ENCODE assay signal across 11 cellular contexts in the genomic region with DNA sequence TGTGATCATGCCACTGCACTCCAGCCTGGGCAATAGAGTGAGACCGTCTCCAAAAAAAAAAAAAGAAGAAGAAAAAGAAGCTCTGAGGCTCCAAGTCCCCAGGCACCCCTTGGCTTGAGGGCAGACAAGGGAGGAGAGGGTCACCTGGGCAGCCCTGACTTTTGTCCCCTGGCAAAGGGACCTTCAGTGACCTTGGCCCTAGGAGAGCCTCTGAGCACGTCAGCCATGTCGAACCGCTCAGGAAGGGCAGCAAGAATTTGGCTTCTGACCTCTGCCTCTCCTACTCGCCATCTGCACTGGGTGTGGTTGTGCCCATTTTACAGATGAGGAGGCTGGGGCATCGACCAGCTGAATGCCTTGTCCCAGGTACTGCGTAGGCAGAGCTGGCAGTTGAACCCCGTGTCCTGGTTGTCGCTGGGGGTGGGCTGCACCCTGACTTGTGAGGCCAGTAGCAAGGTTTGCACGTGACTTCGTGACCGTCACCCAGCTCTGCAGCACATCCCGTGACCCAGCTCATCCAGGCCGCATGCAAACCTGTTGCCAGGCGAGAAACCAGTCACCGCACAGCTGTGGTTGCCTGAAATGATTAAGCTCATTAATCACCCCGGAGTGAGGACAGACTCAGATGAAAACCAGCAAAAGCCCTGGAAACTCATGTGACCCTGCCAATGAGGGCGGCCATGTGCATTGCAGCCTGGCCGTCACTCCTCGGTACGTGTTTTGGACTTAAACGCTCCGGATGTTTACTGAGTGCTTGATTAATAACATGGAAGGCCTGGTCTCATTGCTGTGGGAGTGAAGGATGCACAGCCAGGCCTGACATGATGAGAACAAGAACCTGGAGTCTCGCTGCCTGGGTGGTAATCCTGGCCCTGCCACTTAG. TPM values are rescaled to one million over a fixed set of nuclear protein-coding genes. Genes with fewer than 3 reads are reported as not detected.
DNase-seq lines count a peak whose midpoint lies in the region; ATAC-seq, FAIRE-seq and TF ChIP-seq lines count a peak whose summit lies in the region.
"Had no signal": no experiment of that assay in that cellular context is flagged by ENCODE, and none has a peak within 500 bp of the region (broad histone marks: within the 10 kb centered on the region; RNA-seq: fewer than 3 reads in every experiment).

No MANE protein-coding gene starts in this region.

- POLR2A ChIA-PET in activated CD8-positive, alpha-beta T cell treated with anti-CD3 and anti-CD28 coated beads for 36 hours (lab: Charles Lee): no interaction called here
- POLR2A ChIA-PET in activated CD8-positive, alpha-beta T cell treated with anti-CD3 and anti-CD28 coated beads, Interleukin-2, amount 10 ng/mL, durations not matched to agents 7 days and 5 days (lab: Charles Lee): no interaction called here

- FAIRE-seq in H54 (lab: Jason Lieb, UNC): no peak
- FAIRE-seq: keratinocyte had no signal

- peak; percentile 50 for DNase-seq in activated CD8-positive, alpha-beta T cell treated with anti-CD3 and anti-CD28 coated beads for 36 hours
- DNase-seq in activated CD8-positive, alpha-beta T cell treated with anti-CD3 and anti-CD28 coated beads, Interleukin-2, amount 10 ng/mL, durations not matched to agents 7 days and 5 days: no peak
- peak; percentile 20 for DNase-seq in germinal center (ENCODE audit: low spot score)
- peak; percentile 19 to 21 for DNase-seq in stimulated activated CD8-positive, alpha-beta memory T cell treated with anti-CD3 and anti-CD28 coated beads, Interleukin-15, amount 100 ng/mL, for 48 hours (ENCODE audit: low read depth in 2 of 2)
- no peak for DNase-seq in Ammon's horn (ENCODE audit: low spot score)
- DNase-seq in H54 (ENCODE audit: insufficient read length, low spot score): no peak
- no peak for DNase-seq in NAMALWA (ENCODE audit: low spot score)
- DNase-seq: caudate nucleus, NCI-H2171 had no signal

- no peak overlapping the region for H3K4me3 Mint-ChIP-seq in activated CD8-positive, alpha-beta T cell treated with anti-CD3 and anti-CD28 coated beads for 36 hours
- no peak overlapping the region for H3K4me3 Mint-ChIP-seq in activated CD8-positive, alpha-beta T cell treated with anti-CD3 and anti-CD28 coated beads, Interleukin-2, amount 10 ng/mL, durations not matched to agents 7 days and 5 days
- H3K4me3 Mint-ChIP-seq in IgD-negative memory B cell: no peak overlapping the region

- H3K27me3 Mint-ChIP-seq in activated CD8-positive, alpha-beta T cell treated with anti-CD3 and anti-CD28 coated beads for 36 hours: no peaks in the 10 kb centered on the region
- no peaks in the 10 kb centered on the region for H3K27me3 Mint-ChIP-seq in activated CD8-positive, alpha-beta T cell treated with anti-CD3 and anti-CD28 coated beads, Interleukin-2, amount 10 ng/mL, durations not matched to agents 7 days and 5 days (ENCODE audit: low read depth)
- H3K27me3 Mint-ChIP-seq in IgD-negative memory B cell: no peaks in the 10 kb centered on the region

- no peak overlapping the region for H3K27ac Mint-ChIP-seq in activated CD8-positive, alpha-beta T cell treated with anti-CD3 and anti-CD28 coated beads for 36 hours
- no peak overlapping the region for H3K27ac Mint-ChIP-seq in activated CD8-positive, alpha-beta T cell treated with anti-CD3 and anti-CD28 coated beads, Interleukin-2, amount 10 ng/mL, durations not matched to agents 7 days and 5 days
- H3K27ac Mint-ChIP-seq in IgD-negative memory B cell: peak overlapping the region; percentile 47 to 83 (median 56)

- peaks cover 9% of the 10 kb centered on the region for H3K36me3 Mint-ChIP-seq in activated CD8-positive, alpha-beta T cell treated with anti-CD3 and anti-CD28 coated beads for 36 hours (ENCODE audit: low read depth)
- peaks cover 24% of the 10 kb centered on the region for H3K36me3 Mint-ChIP-seq in activated CD8-positive, alpha-beta T cell treated with anti-CD3 and anti-CD28 coated beads, Interleukin-2, amount 10 ng/mL, durations not matched to agents 7 days and 5 days (ENCODE audit: low read depth)
- H3K36me3 Mint-ChIP-seq in IgD-negative memory B cell: no peaks in the 10 kb centered on the region

- no peaks in the 10 kb centered on the region for H3K9me3 Mint-ChIP-seq in activated CD8-positive, alpha-beta T cell treated with anti-CD3 and anti-CD28 coated beads for 36 hours
- H3K9me3 Mint-ChIP-seq in activated CD8-positive, alpha-beta T cell treated with anti-CD3 and anti-CD28 coated beads, Interleukin-2, amount 10 ng/mL, durations not matched to agents 7 days and 5 days (ENCODE audit: insufficient read depth): no peaks in the 10 kb centered on the region
- H3K9me3 Mint-ChIP-seq in IgD-negative memory B cell: no peaks in the 10 kb centered on the region

- H3K4me1 Mint-ChIP-seq in activated CD8-positive, alpha-beta T cell treated with anti-CD3 and anti-CD28 coated beads for 36 hours (ENCODE audit: low read depth): peaks cover 5% of the 10 kb centered on the region
- H3K4me1 Mint-ChIP-seq in activated CD8-positive, alpha-beta T cell treated with anti-CD3 and anti-CD28 coated beads, Interleukin-2, amount 10 ng/mL, durations not matched to agents 7 days and 5 days (ENCODE audit: low read depth): no peaks in the 10 kb centered on the region
- H3K4me1 Mint-ChIP-seq in IgD-negative memory B cell: peaks cover 6 to 13% (median 8%) of the 10 kb centered on the region in 3 donors

- TF ChIP-seq POLR2A in H54 (IDR thresholded peaks at IDR 0.05; ENCODE audit: low read depth, low read length): no peak

- intact Hi-C loops in activated CD8-positive, alpha-beta T cell treated with anti-CD3 and anti-CD28 coated beads for 36 hours (cut with micrococcal nuclease): no loop called here

- CTCF ChIA-PET in activated CD8-positive, alpha-beta T cell treated with anti-CD3 and anti-CD28 coated beads for 36 hours (lab: Charles Lee): interaction anchor here (1.1 kb wide), 1 partner anchor 155 kb away, joined by 4 read pairs; no protein-coding TSS in a partner anchor
- CTCF ChIA-PET in activated CD8-positive, alpha-beta T cell treated with anti-CD3 and anti-CD28 coated beads, Interleukin-2, amount 10 ng/mL, durations not matched to agents 7 days and 5 days (lab: Charles Lee): no interaction called here

- peak; percentile 45 for ATAC-seq in activated CD8-positive, alpha-beta T cell treated with anti-CD3 and anti-CD28 coated beads for 36 hours
- ATAC-seq in activated CD8-positive, alpha-beta T cell treated with anti-CD3 and anti-CD28 coated beads, Interleukin-2, amount 10 ng/mL, durations not matched to agents 7 days and 5 days: no peak

- no peak for TF ChIP-seq CTCF in activated CD8-positive, alpha-beta T cell treated with anti-CD3 and anti-CD28 coated beads for 36 hours (IDR thresholded peaks at IDR 0.05)

RNA-seq across cellular contexts. Expression of gene PPP6R3, which starts 47.7 kb away (rescaled TPM):
- 100 to 1,000 TPM in 1 of 2 experiments, 10 to 100 TPM in 1; 95.4 to 103 TPM for total RNA-seq in activated CD8-positive, alpha-beta T cell treated with anti-CD3 and anti-CD28 coated beads for 36 hours
- total RNA-seq in activated CD8-positive, alpha-beta T cell treated with anti-CD3 and anti-CD28 coated beads, Interleukin-2, amount 10 ng/mL, durations not matched to agents 7 days and 5 days: 100 to 1,000 TPM; 114 to 120 TPM
- polyA plus RNA-seq in IgD-negative memory B cell: 41.1 TPM

Comparison
In these comparisons a context has a peak if more than half of its experiments do, and no peak if none do; other contexts are left out.
1. DNase-seq: peak in activated CD8-positive, alpha-beta T cell treated with anti-CD3 and anti-CD28 coated beads for 36 hours (single experiment), germinal center (single experiment) and stimulated activated CD8-positive, alpha-beta memory T cell treated with anti-CD3 and anti-CD28 coated beads, Interleukin-15, amount 100 ng/mL, for 48 hours (2 of 2); none in activated CD8-positive, alpha-beta T cell treated with anti-CD3 and anti-CD28 coated beads, Interleukin-2, amount 10 ng/mL, durations not matched to agents 7 days and 5 days (single experiment), Ammon's horn (single experiment), H54 (single experiment) and NAMALWA (single experiment).
2. H3K27ac Mint-ChIP-seq: peak in IgD-negative memory B cell (3 of 3); none in activated CD8-positive, alpha-beta T cell treated with anti-CD3 and anti-CD28 coated beads for 36 hours (single experiment) and activated CD8-positive, alpha-beta T cell treated with anti-CD3 and anti-CD28 coated beads, Interleukin-2, amount 10 ng/mL, durations not matched to agents 7 days and 5 days (single experiment).